Comparison of ENCODE assay signal across 23 cellular contexts in genomic region chr5:15850536-15850935, GRCh38.
DNase-seq lines count a peak whose midpoint lies in the region; FAIRE-seq and TF ChIP-seq lines count a peak whose summit lies in the region.
"Had no signal": no experiment of that assay in that cellular context is flagged by ENCODE, and none has a peak within 500 bp of the region (broad histone marks: within the 10 kb centered on the region; RNA-seq: fewer than 3 reads in every experiment).

No MANE protein-coding gene starts in this region.

- H3K9ac ChIP-seq in astrocyte (ENCODE audit: low read length) = no peak overlapping the region
- peak overlapping the region; percentile 53 for H3K9ac ChIP-seq in endothelial cell of umbilical vein (replicated peaks; ENCODE audit: extremely low read depth, insufficient read depth, low read length)
- no peak overlapping the region for H3K9ac ChIP-seq in neural cell (ENCODE audit: low read length)
- H3K9ac ChIP-seq: BLaER1 had no signal

- H3K79me2 ChIP-seq in astrocyte (ENCODE audit: insufficient read depth, low read length) (peaks cover 3% of the 10 kb centered on the region), endothelial cell of umbilical vein (ENCODE audit: control insufficient read depth, insufficient read depth, low read length) (no peaks in the 10 kb centered on the region), neural cell (replicated peaks; ENCODE audit: insufficient read depth, low read length) (no peaks in the 10 kb centered on the region)

- no peak for DNase-seq in cardiac muscle cell (ENCODE audit: low read depth in 1 of 2, low spot score in 1 of 2)
- no peak for DNase-seq in right atrium auricular region (ENCODE audit: low spot score)
- no peak for DNase-seq in astrocyte (ENCODE audit: low read depth)
- no peak for DNase-seq in endothelial cell of umbilical vein (ENCODE audit: low read depth, low spot score)
- DNase-seq in NCI-H526 (lab: John Stamatoyannopoulos, UW) = no peak
- no peak for DNase-seq in AG08395 (ENCODE audit: low spot score)
- DNase-seq: CD4-positive, CD25-positive, alpha-beta regulatory T cell; DMS153; DND-41; Karpas-422; NCI-H1092 treated with DMSO at 0.1 percent for 48 hours; NCI-H1436; NCI-H187; NCI-H2081 treated with DMSO at 0.1 percent for 48 hours; NCI-H2171; NCI-H226; NCI-H524; PC-3 had no signal

- H3K36me3 Mint-ChIP-seq in astrocyte (ENCODE audit: low read depth, unreplicated experiment) = peaks cover 3% of the 10 kb centered on the region
- H3K36me3 Mint-ChIP-seq: CD4-positive, CD25-positive, alpha-beta regulatory T cell had no signal

- H3K4me3 Mint-ChIP-seq in astrocyte (ENCODE audit: unreplicated experiment) = peak overlapping the region; percentile 31
- H3K4me3 Mint-ChIP-seq: CD4-positive, CD25-positive, alpha-beta regulatory T cell had no signal

- H3K9me1 ChIP-seq in endothelial cell of umbilical vein (replicated peaks; ENCODE audit: control insufficient read depth, extremely low read depth, insufficient read depth, low read length) = no peaks in the 10 kb centered on the region

- intact Hi-C loops in endothelial cell of umbilical vein (cut with micrococcal nuclease) = no loop called here

- no peak for TF ChIP-seq POLR2A in endothelial cell of umbilical vein (IDR thresholded peaks at IDR 0.05; ENCODE audit: low read depth, low read length)

- H3K4me1 ChIP-seq in cardiac muscle cell (ENCODE audit: low read depth) (peaks cover 8% of the 10 kb centered on the region), right atrium auricular region (peaks cover 0 to 26% of the 10 kb centered on the region in 2 donors), astrocyte (ENCODE audit: insufficient read depth, low read length) (no peaks in the 10 kb centered on the region), endothelial cell of umbilical vein (ENCODE audit: control insufficient read depth, extremely low read depth, insufficient read depth, low read length) (peaks cover 37% of the 10 kb centered on the region)
- H3K4me1 ChIP-seq: BLaER1, SJSA1 had no signal

- no peak for TF ChIP-seq CTCF in cardiac muscle cell (IDR thresholded peaks at IDR 0.05; ENCODE audit: low read depth, low read length)
- TF ChIP-seq CTCF in right atrium auricular region (IDR thresholded peaks at IDR 0.05) = no peak
- TF ChIP-seq CTCF in astrocyte (IDR thresholded peaks at IDR 0.05; ENCODE audit: insufficient read depth, low read depth, low read length) = no peak
- TF ChIP-seq CTCF in endothelial cell of umbilical vein (IDR thresholded peaks at IDR 0.05; ENCODE audit: extremely low read depth in 1 of 2, insufficient read depth in 1 of 2, low read depth in 1 of 2, low read length in 2 of 2) = no peak
- no peak for TF ChIP-seq CTCF in neural cell (IDR thresholded peaks at IDR 0.05; ENCODE audit: poor library complexity, severe bottlenecking)

- peak overlapping the region; percentile 77 for H3K27ac Mint-ChIP-seq in astrocyte (ENCODE audit: unreplicated experiment)
- H3K27ac Mint-ChIP-seq: CD4-positive, CD25-positive, alpha-beta regulatory T cell had no signal

- H3F3A ChIP-seq in neural cell (ENCODE audit: insufficient read depth, low read length, poor library complexity, severe bottlenecking) = no peaks in the 10 kb centered on the region

- H3K27ac ChIP-seq in cardiac muscle cell (peak overlapping the region; percentile 46), right atrium auricular region (no peak overlapping the region), astrocyte (ENCODE audit: low read depth, low read length) (no peak overlapping the region), endothelial cell of umbilical vein (ENCODE audit: insufficient read depth, low read depth, low read length) (peak overlapping the region; percentile 80), neural cell (ENCODE audit: low read length) (peak overlapping the region; percentile 24)
- H3K27ac ChIP-seq: BLaER1, SJSA1 had no signal

- H3K36me3 ChIP-seq in cardiac muscle cell (no peaks in the 10 kb centered on the region), right atrium auricular region (no peaks in the 10 kb centered on the region), astrocyte (ENCODE audit: insufficient read depth, low read length) (no peaks in the 10 kb centered on the region), endothelial cell of umbilical vein (ENCODE audit: control insufficient read depth in 2 of 2, extremely low read depth in 1 of 2, insufficient read depth in 2 of 2, low read length in 2 of 2) (no peaks in the 10 kb centered on the region), neural cell (ENCODE audit: insufficient read depth, low read length) (no peaks in the 10 kb centered on the region)
- H3K36me3 ChIP-seq: BLaER1, SJSA1 had no signal

- H2AFZ ChIP-seq in astrocyte (ENCODE audit: low read depth, low read length) (no peak overlapping the region), endothelial cell of umbilical vein (ENCODE audit: low read depth, low read length) (peak overlapping the region; percentile 59), neural cell (ENCODE audit: low read depth, low read length) (no peak overlapping the region)

- no peaks in the 10 kb centered on the region for H3K9me3 Mint-ChIP-seq in astrocyte (ENCODE audit: unreplicated experiment)

- dilution Hi-C loops in endothelial cell of umbilical vein (cut with MboI; ENCODE audit: extremely low pct_ligation_motif_present, low sequenced_read_pairs) = no loop called here

- CTCF ChIA-PET in endothelial cell of umbilical vein (lab: Charles Lee) = interaction anchor here (0.7 to 2.9 kb wide), 16 partner anchors 8 to 745 kb away, joined by 3 to 16 read pairs (median 3); partner anchors contain the start of gene FBXL7

- H3K4me1 Mint-ChIP-seq in astrocyte (ENCODE audit: low read depth, unreplicated experiment) = peaks cover 16% of the 10 kb centered on the region
- H3K4me1 Mint-ChIP-seq: CD4-positive, CD25-positive, alpha-beta regulatory T cell had no signal

- H3K9me3 ChIP-seq in cardiac muscle cell (ENCODE audit: low read depth) (no peaks in the 10 kb centered on the region), right atrium auricular region (no peaks in the 10 kb centered on the region), astrocyte (ENCODE audit: insufficient read depth, low read depth, low read length) (no peaks in the 10 kb centered on the region), endothelial cell of umbilical vein (replicated peaks; ENCODE audit: control insufficient read depth, insufficient read depth, low read length) (no peaks in the 10 kb centered on the region), neural cell (ENCODE audit: low read length) (no peaks in the 10 kb centered on the region)
- H3K9me3 ChIP-seq: BLaER1, SJSA1 had no signal

- peaks cover 18% of the 10 kb centered on the region for H4K20me1 ChIP-seq in astrocyte (ENCODE audit: insufficient read depth, low read length)
- no peaks in the 10 kb centered on the region for H4K20me1 ChIP-seq in endothelial cell of umbilical vein (replicated peaks; ENCODE audit: control insufficient read depth, extremely low read depth, insufficient read depth, low read length)
- H4K20me1 ChIP-seq in neural cell (ENCODE audit: insufficient read depth) = no peaks in the 10 kb centered on the region
- H4K20me1 ChIP-seq: BLaER1 had no signal

- H3K4me3 ChIP-seq in cardiac muscle cell (no peak overlapping the region), right atrium auricular region (no peak overlapping the region), astrocyte (ENCODE audit: insufficient read depth, low read depth, low read length) (no peak overlapping the region), endothelial cell of umbilical vein (replicated peaks in 1 of 3; ENCODE audit: insufficient read depth in 1 of 3, low read depth in 1 of 3, low read length in 3 of 3) (peak overlapping the region in 1 of 3 experiments; percentile 49), neural cell (ENCODE audit: low read length) (no peak overlapping the region)
- H3K4me3 ChIP-seq: BLaER1, SJSA1 had no signal

- FAIRE-seq in astrocyte (lab: Jason Lieb, UNC) (no peak), endothelial cell of umbilical vein (lab: Jason Lieb, UNC) (no peak)
- FAIRE-seq: GM12892, HepG2 had no signal

- no peaks in the 10 kb centered on the region for H3K9me2 ChIP-seq in neural cell (ENCODE audit: insufficient read depth, low read length)

- H3K4me2 ChIP-seq in astrocyte (ENCODE audit: low read length) = no peak overlapping the region
- H3K4me2 ChIP-seq in endothelial cell of umbilical vein (ENCODE audit: insufficient read depth, low read length) = peak overlapping the region; percentile 79
- H3K4me2 ChIP-seq in neural cell (ENCODE audit: low read length) = no peak overlapping the region
- H3K4me2 ChIP-seq: BLaER1 had no signal

- no peak for TF ChIP-seq EP300 in neural cell (conservative IDR thresholded peaks at IDR 0.05; ENCODE audit: poor library complexity, severe bottlenecking)

- H3K27me3 ChIP-seq in cardiac muscle cell (no peaks in the 10 kb centered on the region), right atrium auricular region (no peaks in the 10 kb centered on the region), astrocyte (ENCODE audit: insufficient read depth, low read length) (no peaks in the 10 kb centered on the region), endothelial cell of umbilical vein (ENCODE audit: control insufficient read depth in 2 of 2, insufficient read depth in 2 of 2, low read length in 2 of 2) (no peaks in the 10 kb centered on the region), neural cell (ENCODE audit: insufficient read depth, low read depth, low read length) (no peaks in the 10 kb centered on the region)
- H3K27me3 ChIP-seq: BLaER1, SJSA1 had no signal

- no peak for TF ChIP-seq RAD21 in neural cell (conservative IDR thresholded peaks at IDR 0.05)

- BruUV-seq in endothelial cell of umbilical vein (replicated peaks; lab: Mats Ljungman, UMichigan) = TSS peak; percentile 52

- H3K27me3 Mint-ChIP-seq in astrocyte (ENCODE audit: low read depth, unreplicated experiment) = no peaks in the 10 kb centered on the region
- H3K27me3 Mint-ChIP-seq: CD4-positive, CD25-positive, alpha-beta regulatory T cell had no signal

- POLR2A ChIA-PET in endothelial cell of umbilical vein (lab: Charles Lee) = no interaction called here

TF ChIP-seq in endothelial cell of umbilical vein, 7 proteins besides CTCF, POLR2A, EP300 and RAD21 (continues in another document):
- TF ChIP-seq POLR2AphosphoS5 (IDR thresholded peaks at IDR 0.05; ENCODE audit: insufficient read depth, low read depth, low read length) (no peak), MAX (IDR thresholded peaks at IDR 0.05; ENCODE audit: insufficient read depth, insufficient read length) (no peak), MYC (IDR thresholded peaks at IDR 0.05; ENCODE audit: low read depth, low read length) (no peak)

TF ChIP-seq in neural cell, 6 proteins besides CTCF, POLR2A, EP300 and RAD21 (continues in another document):
- TF ChIP-seq POLR2AphosphoS5 (IDR thresholded peaks at IDR 0.05) = no peak

Comparison
In these comparisons a context has a peak if more than half of its experiments do, and no peak if none do; other contexts are left out.
1. H3K27ac ChIP-seq: peak in cardiac muscle cell (single experiment), endothelial cell of umbilical vein (single experiment) and neural cell (single experiment); none in right atrium auricular region (0 of 2) and astrocyte (single experiment).